1 cellular context compared by ENCODE assay signal in genomic region chr2:119764832-119765231, GRCh38.
TF ChIP-seq lines count a peak whose summit lies in the region.

No MANE protein-coding gene starts in this region.

TF ChIP-seq in GM12878, 131 proteins besides CTCF, POLR2A, EP300 and RAD21:
- no peak for TF ChIP-seq IKZF2 (IDR thresholded peaks at IDR 0.05)
- TF ChIP-seq, protein P1, sequence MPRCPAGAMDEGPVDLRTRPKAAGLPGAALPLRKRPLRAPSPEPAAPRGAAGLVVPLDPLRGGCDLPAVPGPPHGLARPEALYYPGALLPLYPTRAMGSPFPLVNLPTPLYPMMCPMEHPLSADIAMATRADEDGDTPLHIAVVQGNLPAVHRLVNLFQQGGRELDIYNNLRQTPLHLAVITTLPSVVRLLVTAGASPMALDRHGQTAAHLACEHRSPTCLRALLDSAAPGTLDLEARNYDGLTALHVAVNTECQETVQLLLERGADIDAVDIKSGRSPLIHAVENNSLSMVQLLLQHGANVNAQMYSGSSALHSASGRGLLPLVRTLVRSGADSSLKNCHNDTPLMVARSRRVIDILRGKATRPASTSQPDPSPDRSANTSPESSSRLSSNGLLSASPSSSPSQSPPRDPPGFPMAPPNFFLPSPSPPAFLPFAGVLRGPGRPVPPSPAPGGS (IDR thresholded peaks at IDR 0.05; ENCODE audit: borderline replicate concordance, insufficient read depth, low read depth, low read length, poor library complexity, severe bottlenecking): peak; percentile 47
